10 cellular contexts compared by ENCODE assay signal in genomic region chr2:40101076-40101688, GRCh38.
DNase-seq lines count a peak whose midpoint lies in the region; ATAC-seq and TF ChIP-seq lines count a peak whose summit lies in the region.
"Had no signal": no experiment of that assay in that cellular context is flagged by ENCODE, and none has a peak within 500 bp of the region (broad histone marks: within the 10 kb centered on the region; RNA-seq: fewer than 3 reads in every experiment).

No MANE protein-coding gene starts in this region.

- H3K27me3 ChIP-seq in ACC112 (ENCODE audit: insufficient read depth, low read length) (no peaks in the 10 kb centered on the region), Loucy (ENCODE audit: insufficient read depth, low read length, poor library complexity, severe bottlenecking) (no peaks in the 10 kb centered on the region), ovary (no peaks in the 10 kb centered on the region)

- no peaks in the 10 kb centered on the region for H3K9me3 Mint-ChIP-seq in T-helper 2 cell treated with Interferon-gamma antibody and Interleukin-4, amounts not matched to agents 5 μg/mL and 100 μg/mL, for 36 hours

- TF ChIP-seq EP300 in ovary (IDR thresholded peaks at IDR 0.05) = no peak

- intact Hi-C loops in ovary (cut with DNase I) = no loop called here

- H3K9me2 ChIP-seq in Loucy (replicated peaks; ENCODE audit: low read depth, low read length) = no peaks in the 10 kb centered on the region

- peaks cover 8% of the 10 kb centered on the region for H3K4me1 Mint-ChIP-seq in T-helper 2 cell treated with Interferon-gamma antibody and Interleukin-4, amounts not matched to agents 5 μg/mL and 100 μg/mL, for 36 hours (ENCODE audit: low read depth)

- H3K36me3 Mint-ChIP-seq in T-helper 2 cell treated with Interferon-gamma antibody and Interleukin-4, amounts not matched to agents 5 μg/mL and 100 μg/mL, for 36 hours (ENCODE audit: low read depth) = peaks cover 2% of the 10 kb centered on the region
- H3K36me3 Mint-ChIP-seq: activated naive CD8-positive, alpha-beta T cell had no signal

- no peak overlapping the region for H3K4me3 ChIP-seq in ACC112 (ENCODE audit: low read depth, low read length)
- peak overlapping the region; percentile 21 for H3K4me3 ChIP-seq in Loucy (ENCODE audit: low read length, poor library complexity, severe bottlenecking)
- H3K4me3 ChIP-seq in choroid plexus epithelial cell (ENCODE audit: low read depth, low read length) = no peak overlapping the region
- no peak overlapping the region for H3K4me3 ChIP-seq in ovary

- no peaks in the 10 kb centered on the region for H4K20me1 ChIP-seq in Loucy (ENCODE audit: insufficient read depth, low read length, poor library complexity, severe bottlenecking)

- H3K9ac ChIP-seq in Loucy (ENCODE audit: low read depth, low read length, poor library complexity, severe bottlenecking) = peak overlapping the region; percentile 23

- H3K4me3 Mint-ChIP-seq in T-helper 2 cell treated with Interferon-gamma antibody and Interleukin-4, amounts not matched to agents 5 μg/mL and 100 μg/mL, for 36 hours = no peak overlapping the region
- H3K4me3 Mint-ChIP-seq: activated naive CD8-positive, alpha-beta T cell had no signal

- no peaks in the 10 kb centered on the region for H3F3A ChIP-seq in Loucy (ENCODE audit: low read depth)

- no peaks in the 10 kb centered on the region for H3K79me2 ChIP-seq in ACC112 (ENCODE audit: control insufficient read depth, insufficient read depth, low read length, unreplicated experiment)
- no peaks in the 10 kb centered on the region for H3K79me2 ChIP-seq in Loucy (ENCODE audit: insufficient read depth, low read length)

- peaks cover 3% of the 10 kb centered on the region for H3K27me3 Mint-ChIP-seq in T-helper 2 cell treated with Interferon-gamma antibody and Interleukin-4, amounts not matched to agents 5 μg/mL and 100 μg/mL, for 36 hours (ENCODE audit: low read depth)
- H3K27me3 Mint-ChIP-seq: activated naive CD8-positive, alpha-beta T cell had no signal

- TF ChIP-seq CTCF in Loucy (conservative IDR thresholded peaks at IDR 0.05; ENCODE audit: low read length) (no peak), choroid plexus epithelial cell (conservative IDR thresholded peaks at IDR 0.05; ENCODE audit: low read depth, low read length) (no peak), ovary (IDR thresholded peaks at IDR 0.05) (no peak)

- H2AFZ ChIP-seq in ACC112 (ENCODE audit: low read length, unreplicated experiment) (peak overlapping the region; percentile 71), Loucy (ENCODE audit: low read length) (peak overlapping the region; percentile 23; the same call in 1 of the 2 replicates)

- H3K4me1 ChIP-seq in ACC112 (ENCODE audit: control insufficient read depth, insufficient read depth, low read length, unreplicated experiment) (peaks cover 72% of the 10 kb centered on the region), Loucy (ENCODE audit: insufficient read depth, low read length, poor library complexity, severe bottlenecking) (peaks cover 20% of the 10 kb centered on the region), ovary (ENCODE audit: insufficient read depth) (peaks cover 4% of the 10 kb centered on the region)

- peak; percentile 56 for ATAC-seq in GM19463 (IDR thresholded peaks at IDR 0.05; ENCODE audit: unreplicated experiment)

- H3K36me3 ChIP-seq in ACC112 (ENCODE audit: insufficient read depth, low read length) (no peaks in the 10 kb centered on the region), Loucy (ENCODE audit: insufficient read depth, low read length) (no peaks in the 10 kb centered on the region), ovary (no peaks in the 10 kb centered on the region)

- DNase-seq in choroid plexus epithelial cell (ENCODE audit: low read depth) = peak; percentile 68
- no peak for DNase-seq in NCI-H1694 (lab: John Stamatoyannopoulos, UW)
- no peak for DNase-seq in ovary
- DNase-seq in T1000 (lab: John Stamatoyannopoulos, UW) = no peak
- DNase-seq in T-helper 2 cell treated with Interferon-gamma antibody and Interleukin-4, amounts not matched to agents 5 μg/mL and 100 μg/mL, for 36 hours (ENCODE audit: low spot score) = no peak
- DNase-seq: NCI-H2029 had no signal

- H3K9me3 ChIP-seq in Loucy (ENCODE audit: insufficient read depth, low read depth, low read length) (no peaks in the 10 kb centered on the region), ovary (no peaks in the 10 kb centered on the region)

- H3K27ac Mint-ChIP-seq in T-helper 2 cell treated with Interferon-gamma antibody and Interleukin-4, amounts not matched to agents 5 μg/mL and 100 μg/mL, for 36 hours = no peak overlapping the region
- H3K27ac Mint-ChIP-seq: activated naive CD8-positive, alpha-beta T cell had no signal

- H3K27ac ChIP-seq in ACC112 (ENCODE audit: low read depth, low read length) = peak overlapping the region; percentile 86
- H3K27ac ChIP-seq in ovary = no peak overlapping the region

- no peak for TF ChIP-seq POLR2A in ovary (IDR thresholded peaks at IDR 0.05)

- WGBS in ovary, 3 donors = 12 to 54% (median 37%) methylated on average over 1 of the region's 1 CpG

- peak overlapping the region; percentile 58 for H3K4me2 ChIP-seq in Loucy (ENCODE audit: low read depth, low read length, poor library complexity, severe bottlenecking)
